Comparison of ENCODE assay signal across 2 cellular contexts in the genomic region with DNA sequence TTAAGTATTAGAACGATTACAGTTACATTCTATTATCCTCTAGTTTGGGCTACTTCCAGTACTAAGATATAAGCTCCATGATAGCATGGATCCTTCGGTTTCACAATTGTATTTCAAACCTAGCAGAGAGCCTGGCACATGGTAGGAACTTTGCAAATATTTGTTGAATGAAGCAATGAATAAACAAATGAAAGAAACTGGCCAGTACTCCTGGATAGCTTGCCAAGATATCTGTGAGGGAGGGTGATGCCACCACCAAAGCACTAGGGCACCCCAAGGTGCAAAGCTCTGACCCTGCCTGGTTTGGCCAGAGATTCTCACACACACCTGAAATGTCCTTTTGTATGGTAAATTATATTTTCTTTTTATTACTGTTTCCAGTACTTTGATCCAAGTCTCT.
A peak's percentile ranks its signal among the peaks of the same experiment; 100 is the strongest.
TF ChIP-seq lines count a peak whose summit lies in the region.

No MANE protein-coding gene starts in this region.

TF ChIP-seq in liver, 16 proteins besides CTCF, POLR2A, EP300 and RAD21:
- no peak for TF ChIP-seq JUND (IDR thresholded peaks at IDR 0.05)
- peak; percentile 29 to 40 for TF ChIP-seq HNF4A (conservative IDR thresholded peaks at IDR 0.05)
- TF ChIP-seq YY1 (IDR thresholded peaks at IDR 0.05), result no peak
- TF ChIP-seq REST (IDR thresholded peaks at IDR 0.05), result no peak
- peak in 1 of 2 donors; percentile 39 for TF ChIP-seq RXRA (IDR thresholded peaks at IDR 0.05)

TF ChIP-seq in HepG2, 621 proteins besides CTCF, POLR2A, EP300 and RAD21:
- TF ChIP-seq ZNF878 (CRISPR knock-in tag; IDR thresholded peaks at IDR 0.05) (no peak), ZSCAN22 (CRISPR knock-in tag; IDR thresholded peaks at IDR 0.05) (no peak), ZNF724P (CRISPR knock-in tag; IDR thresholded peaks at IDR 0.05; ENCODE audit: borderline replicate concordance) (no peak), ZNF790 (CRISPR knock-in tag; IDR thresholded peaks at IDR 0.05; ENCODE audit: borderline replicate concordance) (no peak), E2F1 (CRISPR knock-in tag; IDR thresholded peaks at IDR 0.05) (no peak), ZNF670 (CRISPR knock-in tag; IDR thresholded peaks at IDR 0.05; ENCODE audit: borderline replicate concordance) (no peak), RFX3 (CRISPR knock-in tag; IDR thresholded peaks at IDR 0.05) (no peak), BORCS8-MEF2B (CRISPR knock-in tag; IDR thresholded peaks at IDR 0.05) (no peak), ZNF703 (CRISPR knock-in tag; IDR thresholded peaks at IDR 0.05; ENCODE audit: borderline replicate concordance) (no peak), ARID5B (CRISPR knock-in tag; IDR thresholded peaks at IDR 0.05) (no peak)
